1 cellular context compared by ENCODE assay signal in the genomic region with DNA sequence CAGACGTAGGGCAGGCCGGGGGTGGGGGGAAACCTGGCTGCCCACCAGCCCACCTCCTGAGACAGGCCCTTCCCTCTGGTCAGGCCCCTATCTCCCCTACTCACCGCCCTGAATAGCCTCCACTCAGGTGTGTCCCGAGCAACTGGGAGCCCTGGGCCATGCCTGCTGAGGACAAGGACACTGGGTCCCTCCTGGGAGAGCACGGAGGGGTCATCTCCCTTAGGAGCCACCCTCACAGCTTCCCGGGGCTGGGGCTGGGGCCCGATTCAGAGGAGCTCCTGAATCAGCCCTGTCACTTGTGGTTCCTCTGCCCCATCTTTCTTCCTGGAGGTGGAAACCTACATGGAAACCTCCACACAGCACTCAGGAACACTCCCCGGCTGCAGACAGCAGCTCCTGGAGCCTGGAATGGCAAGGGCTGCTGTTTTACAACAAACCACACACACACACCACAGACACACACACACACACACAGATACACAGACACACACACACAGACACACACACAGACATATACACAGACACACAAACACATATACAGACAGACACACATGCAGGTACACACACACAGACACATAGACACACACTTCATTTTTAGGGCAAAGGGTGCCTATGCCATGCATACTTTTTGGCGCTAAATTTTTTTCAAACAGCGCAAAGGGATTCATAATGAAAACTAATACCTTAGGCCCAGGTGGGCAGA.
TF ChIP-seq lines count a peak whose summit lies in the region.

No MANE protein-coding gene starts in this region.

TF ChIP-seq in GM12878, 131 proteins besides CTCF, POLR2A, EP300 and RAD21:
- TF ChIP-seq TCF7 (IDR thresholded peaks at IDR 0.05; ENCODE audit: borderline replicate concordance) (no peak), ZNF207 (IDR thresholded peaks at IDR 0.05; ENCODE audit: borderline replicate concordance) (no peak), ZNF24 (IDR thresholded peaks at IDR 0.05) (no peak), RUNX3 (IDR thresholded peaks at IDR 0.05; ENCODE audit: low read length) (0 out of 2 replicates have a peak, but pooled peaks have one; percentile 6), MEF2B (IDR thresholded peaks at IDR 0.05; ENCODE audit: partially characterized antibody, poor library complexity, severe bottlenecking) (no peak), EGR1 (IDR thresholded peaks at IDR 0.05; ENCODE audit: borderline replicate concordance in 1 of 2, low read depth in 2 of 2, low read length in 2 of 2) (peak in 1 of 2 experiments; percentile 4; a peak in 1 of 3 replicates), EZH2 (IDR thresholded peaks at IDR 0.05; ENCODE audit: borderline replicate concordance, control insufficient read depth, low read depth, low read length) (no peak)
- TF ChIP-seq, protein P1, sequence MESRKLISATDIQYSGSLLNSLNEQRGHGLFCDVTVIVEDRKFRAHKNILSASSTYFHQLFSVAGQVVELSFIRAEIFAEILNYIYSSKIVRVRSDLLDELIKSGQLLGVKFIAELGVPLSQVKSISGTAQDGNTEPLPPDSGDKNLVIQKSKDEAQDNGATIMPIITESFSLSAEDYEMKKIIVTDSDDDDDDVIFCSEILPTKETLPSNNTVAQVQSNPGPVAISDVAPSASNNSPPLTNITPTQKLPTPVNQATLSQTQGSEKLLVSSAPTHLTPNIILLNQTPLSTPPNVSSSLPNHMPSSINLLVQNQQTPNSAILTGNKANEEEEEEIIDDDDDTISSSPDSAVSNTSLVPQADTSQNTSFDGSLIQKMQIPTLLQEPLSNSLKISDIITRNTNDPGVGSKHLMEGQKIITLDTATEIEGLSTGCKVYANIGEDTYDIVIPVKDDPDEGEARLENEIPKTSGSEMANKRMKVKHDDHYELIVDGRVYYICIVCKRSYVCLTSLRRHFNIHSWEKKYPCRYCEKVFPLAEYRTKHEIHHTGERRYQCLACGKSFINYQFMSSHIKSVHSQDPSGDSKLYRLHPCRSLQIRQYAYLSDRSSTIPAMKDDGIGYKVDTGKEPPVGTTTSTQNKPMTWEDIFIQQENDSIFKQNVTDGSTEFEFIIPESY (IDR thresholded peaks at IDR 0.05), result 0 out of 2 replicates have a peak, but pooled peaks have one; percentile 41
TF ChIP-seq in GM12878: peak in this region for 3.
